In the genomic region with DNA sequence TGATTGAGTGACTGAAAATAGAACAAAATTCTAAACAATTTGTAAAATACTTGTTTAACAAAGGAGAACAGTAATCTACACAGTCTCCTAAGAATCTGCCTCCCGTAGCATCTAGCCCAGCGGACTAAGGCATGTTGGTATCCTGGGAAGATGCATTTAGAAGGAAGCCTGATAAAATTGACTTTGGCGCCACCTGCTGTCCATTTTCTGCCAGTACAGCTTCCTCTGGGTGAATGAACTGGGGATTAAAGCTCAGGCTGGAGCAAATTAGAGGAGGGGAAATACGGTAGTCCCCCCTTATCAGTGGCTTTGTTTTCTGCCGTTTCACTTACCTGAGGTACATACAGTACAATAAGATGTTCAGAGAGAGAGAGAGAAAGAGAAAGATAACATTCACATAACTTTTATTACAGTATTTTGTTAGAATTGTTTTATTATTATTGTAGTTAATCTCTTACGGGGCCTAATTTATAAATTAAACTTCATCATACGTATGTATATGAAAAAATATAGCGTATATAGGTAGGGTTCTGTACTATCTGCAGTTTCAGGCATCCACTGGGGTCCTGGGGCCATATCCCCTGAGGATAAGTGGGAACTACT, we compare ENCODE assay signal across 8 cellular contexts.
DNase-seq lines count a peak whose midpoint lies in the region; ATAC-seq and FAIRE-seq lines count a peak whose summit lies in the region.

No MANE protein-coding gene starts in this region.

- FAIRE-seq in small intestine (lab: Jason Lieb, UNC), result no peak

- H3K27ac ChIP-seq in small intestine (ENCODE audit: low read depth in 1 of 2, low read length in 1 of 2), result no peak overlapping the region

- no peaks in the 10 kb centered on the region for H3K4me1 ChIP-seq in small intestine (ENCODE audit: control insufficient read depth in 2 of 2, insufficient read depth in 1 of 2, low read depth in 1 of 2, low read length in 1 of 2)

- ATAC-seq in GM21381 (IDR thresholded peaks at IDR 0.05; ENCODE audit: unreplicated experiment) (peak; percentile 56), HG02870 (IDR thresholded peaks at IDR 0.05; ENCODE audit: unreplicated experiment) (no peak)

- no peaks in the 10 kb centered on the region for H3K9me3 ChIP-seq in small intestine (ENCODE audit: control insufficient read depth, low read depth)

- WGBS in small intestine, 3 donors, result 4 to 18% (median 10%) methylated on average over 8 of the region's 8 CpGs

- no peaks in the 10 kb centered on the region for H3K36me3 ChIP-seq in small intestine (ENCODE audit: control insufficient read depth in 2 of 2, insufficient read depth in 2 of 2, low read length in 2 of 2)

- H3K27me3 ChIP-seq in small intestine (ENCODE audit: control insufficient read depth in 2 of 2, insufficient read depth in 2 of 2, low read length in 2 of 2), result no peaks in the 10 kb centered on the region

- DNase-seq in CMK (ENCODE audit: low read depth), result peak; percentile 9
- peak; percentile 54 for DNase-seq in NCI-H1092 (lab: John Stamatoyannopoulos, UW)
- peak; percentile 67 for DNase-seq in T-helper 9 cell
- peak; percentile 89 for DNase-seq in astrocyte of the hippocampus (ENCODE audit: low read depth, low spot score)
- DNase-seq in hippocampal formation (lab: John Stamatoyannopoulos, UW), result peak; percentile 53 to 74
- DNase-seq in small intestine, result peak; percentile 72

- no peak overlapping the region for H3K4me3 ChIP-seq in small intestine (ENCODE audit: low read depth in 1 of 2, low read length in 2 of 2)

Comparison
In these comparisons a context has a peak if more than half of its experiments do, and no peak if none do; other contexts are left out.
1. DNase-seq: peak in every context shown above with its lines; median percentile 89 in astrocyte of the hippocampus; 72 in small intestine; 67 in T-helper 9 cell; 64 in hippocampal formation; 54 in NCI-H1092; 9 in CMK.